Comparison of ENCODE assay signal across 13 cellular contexts in genomic region chr1:183287191-183287675, GRCh38.
DNase-seq lines count a peak whose midpoint lies in the region; ATAC-seq and TF ChIP-seq lines count a peak whose summit lies in the region.
"Had no signal": no experiment of that assay in that cellular context is flagged by ENCODE, and none has a peak within 500 bp of the region (broad histone marks: within the 10 kb centered on the region; RNA-seq: fewer than 3 reads in every experiment).

No MANE protein-coding gene starts in this region.

- H3K9me3 ChIP-seq in mesodermal cell (ENCODE audit: control insufficient read depth, low read length) (no peaks in the 10 kb centered on the region), thoracic aorta (no peaks in the 10 kb centered on the region)

- peak; percentile 24 for ATAC-seq in esophagus mucosa
- ATAC-seq in thoracic aorta (ENCODE audit: insufficient number of reproducible peaks, low FRiP score, low read depth): peak; percentile 35
- no peak for ATAC-seq in HG03565 (IDR thresholded peaks at IDR 0.05; ENCODE audit: unreplicated experiment)
- ATAC-seq in GM18867 (IDR thresholded peaks at IDR 0.05; ENCODE audit: unreplicated experiment): no peak

- H3K36me3 ChIP-seq in mesodermal cell (ENCODE audit: control insufficient read depth, insufficient read depth, low read length): no peaks in the 10 kb centered on the region
- no peaks in the 10 kb centered on the region for H3K36me3 ChIP-seq in thoracic aorta

- 85 to 90% methylated on average over 2 to 3 of the region's 5 CpGs for WGBS in mesodermal cell (ENCODE audit: insufficient coverage in 2 of 2), 2 experiments

- H3K27ac ChIP-seq in mesodermal cell (ENCODE audit: low read depth, low read length, severe bottlenecking): peak overlapping the region; percentile 81
- peak overlapping the region; percentile 75 to 95 for H3K27ac ChIP-seq in thoracic aorta

- TF ChIP-seq CTCF in thoracic aorta (IDR thresholded peaks at IDR 0.05): no peak

- no peak overlapping the region for H3K4me3 ChIP-seq in mesodermal cell (ENCODE audit: extremely low read depth, insufficient read depth, low read length, poor library complexity, severe bottlenecking)
- no peak overlapping the region for H3K4me3 ChIP-seq in thoracic aorta
- H3K4me3 ChIP-seq: lung had no signal

- no peaks in the 10 kb centered on the region for H3K27me3 ChIP-seq in thoracic aorta (replicated peaks; ENCODE audit: insufficient read depth)

- DNase-seq in amniotic epithelial cell (ENCODE audit: low read depth): peak; percentile 99
- no peak for DNase-seq in thoracic aorta (ENCODE audit: low spot score)
- no peak for DNase-seq in NCI-H510A (lab: John Stamatoyannopoulos, UW)
- DNase-seq in dedifferentiated amniotic fluid mesenchymal stem cell (ENCODE audit: extremely low spot score): no peak
- DNase-seq: H7, Kasumi-1, NCI-H345, small intestine had no signal

- peaks cover 40% of the 10 kb centered on the region for H3K4me1 ChIP-seq in mesodermal cell (ENCODE audit: control insufficient read depth, insufficient read depth, low read length, poor library complexity, severe bottlenecking)
- H3K4me1 ChIP-seq in thoracic aorta (ENCODE audit: control insufficient read depth in 1 of 2, low read depth in 2 of 2): peaks cover 23 to 53% of the 10 kb centered on the region in 2 donors

Comparison
In these comparisons a context has a peak if more than half of its experiments do, and no peak if none do; other contexts are left out.
1. ATAC-seq: peak in esophagus mucosa (single experiment) and thoracic aorta (single experiment); none in HG03565 (single experiment) and GM18867 (single experiment).